Comparison of ENCODE assay signal across 11 cellular contexts in the genomic region with DNA sequence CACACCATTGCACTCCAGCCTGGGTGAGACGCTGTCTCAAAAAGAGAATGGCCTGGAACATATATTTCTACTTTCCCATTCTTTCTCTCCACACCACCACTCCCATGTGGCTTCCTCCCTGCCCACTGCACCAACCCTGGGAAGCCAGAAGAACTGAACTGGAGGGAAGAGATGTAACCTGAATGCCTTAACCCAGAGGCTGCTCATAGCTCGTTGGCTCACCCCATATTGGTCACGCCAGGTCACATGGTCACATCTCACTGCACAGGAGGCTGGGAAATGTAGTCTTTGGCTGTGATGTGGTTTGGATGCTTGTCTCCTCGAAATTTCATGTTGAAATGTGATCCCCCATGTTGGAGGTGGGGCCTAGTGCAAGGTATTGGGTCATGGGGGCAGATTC. TPM values are rescaled to one million over a fixed set of nuclear protein-coding genes. Genes with fewer than 3 reads are reported as not detected.
DNase-seq lines count a peak whose midpoint lies in the region; ATAC-seq and TF ChIP-seq lines count a peak whose summit lies in the region.
"Had no signal": no experiment of that assay in that cellular context is flagged by ENCODE, and none has a peak within 500 bp of the region (broad histone marks: within the 10 kb centered on the region; RNA-seq: fewer than 3 reads in every experiment).

No MANE protein-coding gene starts in this region.

- H3K9me3 Mint-ChIP-seq in CD4-positive, alpha-beta T cell, result no peaks in the 10 kb centered on the region
- H3K9me3 Mint-ChIP-seq in GM23338 (no peaks in the 10 kb centered on the region; the same call in 1 of the 3 replicates), Calu3 (ENCODE audit: low read depth, unreplicated experiment) (peaks cover 3% of the 10 kb centered on the region)
- H3K9me3 Mint-ChIP-seq: effector memory CD8-positive, alpha-beta T cell had no signal

- no peak for TF ChIP-seq CTCF in CD4-positive, alpha-beta T cell (IDR thresholded peaks at IDR 0.05)
- TF ChIP-seq CTCF in GM23338 (conservative IDR thresholded peaks at IDR 0.05; ENCODE audit: low read depth in 2 of 2) (no peak), Calu3 (IDR thresholded peaks at IDR 0.05; ENCODE audit: unreplicated experiment) (no peak)

- H3K4me3 ChIP-seq in GM23338, result no peak overlapping the region
- H3K4me3 ChIP-seq: SK-N-MC had no signal

- no peaks in the 10 kb centered on the region for H3K27me3 Mint-ChIP-seq in CD4-positive, alpha-beta T cell
- H3K27me3 Mint-ChIP-seq in GM23338 (ENCODE audit: insufficient read depth, low read depth, poor library complexity) (peaks cover 13% of the 10 kb centered on the region), Calu3 (ENCODE audit: unreplicated experiment) (peaks cover 61% of the 10 kb centered on the region)

- H3K9me3 ChIP-seq in CD4-positive, alpha-beta T cell (ENCODE audit: control insufficient read depth, low read length), result no peaks in the 10 kb centered on the region

- no peak overlapping the region for H3K4me2 ChIP-seq in GM23338

- H3K27ac ChIP-seq in CD4-positive, alpha-beta T cell (ENCODE audit: low read depth, low read length), result no peak overlapping the region
- no peak overlapping the region for H3K27ac ChIP-seq in GM23338 (ENCODE audit: low read depth)
- H3K27ac ChIP-seq: SK-N-MC had no signal

- H3K27ac Mint-ChIP-seq in CD4-positive, alpha-beta T cell, result no peak overlapping the region
- H3K27ac Mint-ChIP-seq in GM23338 (no peak overlapping the region), Calu3 (ENCODE audit: unreplicated experiment) (no peak overlapping the region)
- H3K27ac Mint-ChIP-seq: effector memory CD8-positive, alpha-beta T cell had no signal

- H3K4me3 Mint-ChIP-seq in CD4-positive, alpha-beta T cell, result no peak overlapping the region
- no peak overlapping the region for H3K4me3 Mint-ChIP-seq in GM23338
- H3K4me3 Mint-ChIP-seq in Calu3 (ENCODE audit: low read depth, unreplicated experiment), result no peak overlapping the region
- H3K4me3 Mint-ChIP-seq: effector memory CD8-positive, alpha-beta T cell had no signal

- POLR2A ChIA-PET in CD4-positive, alpha-beta T cell (lab: Charles Lee), result no interaction called here

- no peaks in the 10 kb centered on the region for H3K79me2 ChIP-seq in GM23338 (replicated peaks; ENCODE audit: insufficient read depth)

- H3K36me3 Mint-ChIP-seq in CD4-positive, alpha-beta T cell (ENCODE audit: low read depth), result no peaks in the 10 kb centered on the region
- H3K36me3 Mint-ChIP-seq in GM23338 (ENCODE audit: low read depth) (no peaks in the 10 kb centered on the region), Calu3 (ENCODE audit: insufficient read depth, unreplicated experiment) (no peaks in the 10 kb centered on the region)

- CTCF ChIA-PET in CD4-positive, alpha-beta T cell (lab: Charles Lee), result no interaction called here
- CTCF ChIA-PET in Calu3 (lab: Charles Lee), result no interaction called here

- no peak for DNase-seq in CD4-positive, alpha-beta T cell
- DNase-seq in GM23338 (ENCODE audit: low spot score) (peak; percentile 75), RPMI7951 (ENCODE audit: low read depth) (peak; percentile 33), iPS DF 19.7 (ENCODE audit: low read depth, low spot score) (peak; percentile 75), Calu3 (no peak), superior temporal gyrus (ENCODE audit: extremely low spot score) (no peak), sciatic nerve (ENCODE audit: low spot score) (no peak)
- DNase-seq in activated CD8-positive, alpha-beta memory T cell treated with anti-CD3 and anti-CD28 coated beads, Interleukin-2, amount 50 U/mL, for 48 hours, result no peak
- DNase-seq: COR-L47; effector memory CD8-positive, alpha-beta T cell had no signal

- no peaks in the 10 kb centered on the region for H3K4me1 ChIP-seq in GM23338 (ENCODE audit: insufficient read depth)

- H3K27me3 ChIP-seq in CD4-positive, alpha-beta T cell (ENCODE audit: control insufficient read depth, insufficient read depth, low read length), result no peaks in the 10 kb centered on the region
- no peaks in the 10 kb centered on the region for H3K27me3 ChIP-seq in GM23338 (ENCODE audit: insufficient read depth)

- no TSS peak for BruUV-seq in Calu3 (replicated peaks; lab: Mats Ljungman, UMichigan)

- intact Hi-C loops in CD4-positive, alpha-beta T cell (cut with DNase I, micrococcal nuclease), result no loop called here
- intact Hi-C loops in Calu3 (cut with micrococcal nuclease; ENCODE audit: unreplicated experiment), result no loop called here
- intact Hi-C loops in sciatic nerve (cut with DNase I), result no loop called here

- no peaks in the 10 kb centered on the region for H3K36me3 ChIP-seq in GM23338 (ENCODE audit: insufficient read depth)

- H3K4me1 Mint-ChIP-seq in CD4-positive, alpha-beta T cell (ENCODE audit: low read depth), result no peaks in the 10 kb centered on the region
- H3K4me1 Mint-ChIP-seq in GM23338, result peaks cover 17% of the 10 kb centered on the region
- H3K4me1 Mint-ChIP-seq in Calu3 (ENCODE audit: low read depth, unreplicated experiment), result no peaks in the 10 kb centered on the region

- peaks cover 11% of the 10 kb centered on the region; the same call in 1 of the 2 replicates for H3K9me2 ChIP-seq in GM23338 (ENCODE audit: insufficient read depth)

- H4K20me1 ChIP-seq in GM23338 (replicated peaks; ENCODE audit: insufficient read depth), result no peaks in the 10 kb centered on the region

- no peaks in the 10 kb centered on the region for H3F3A ChIP-seq in GM23338 (replicated peaks; ENCODE audit: low read depth)

- H2AFZ ChIP-seq in GM23338, result no peak overlapping the region

- peak; percentile 46 for ATAC-seq in CD4-positive, alpha-beta T cell (ENCODE audit: poor library complexity)
- ATAC-seq in GM23338 (peak; percentile 97), sciatic nerve (no peak)
- ATAC-seq: effector memory CD8-positive, alpha-beta T cell had no signal

TF ChIP-seq in GM23338, 12 proteins besides CTCF, POLR2A, EP300 and RAD21:
- TF ChIP-seq, protein P1, sequence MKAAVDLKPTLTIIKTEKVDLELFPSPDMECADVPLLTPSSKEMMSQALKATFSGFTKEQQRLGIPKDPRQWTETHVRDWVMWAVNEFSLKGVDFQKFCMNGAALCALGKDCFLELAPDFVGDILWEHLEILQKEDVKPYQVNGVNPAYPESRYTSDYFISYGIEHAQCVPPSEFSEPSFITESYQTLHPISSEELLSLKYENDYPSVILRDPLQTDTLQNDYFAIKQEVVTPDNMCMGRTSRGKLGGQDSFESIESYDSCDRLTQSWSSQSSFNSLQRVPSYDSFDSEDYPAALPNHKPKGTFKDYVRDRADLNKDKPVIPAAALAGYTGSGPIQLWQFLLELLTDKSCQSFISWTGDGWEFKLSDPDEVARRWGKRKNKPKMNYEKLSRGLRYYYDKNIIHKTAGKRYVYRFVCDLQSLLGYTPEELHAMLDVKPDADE (IDR thresholded peaks at IDR 0.05), result 0 out of 2 replicates have a peak, but pooled peaks have one; percentile 38
- no peak for TF ChIP-seq POLR2AphosphoS5 (IDR thresholded peaks at IDR 0.05; ENCODE audit: low read depth)

RNA-seq across cellular contexts. Expression of a gene that starts 5.9 kb away (rescaled TPM):
- total RNA-seq in CD4-positive, alpha-beta T cell, result under 1 TPM in 1 of 2 experiments, not detected in 1; 0.14 TPM
- 0.59 and 1.5 TPM in 2 replicates for total RNA-seq in GM23338 (2014; rRNA removed; shearing (Covaris generic))
- 2.0 and 2.2 TPM in 2 replicates for polyA plus RNA-seq in GM23338 (2016; fragmentation: Nextera tagmentation; extraction: Ambion mirVana)
- 0.12 and 0.59 TPM in 2 replicates for total RNA-seq in RPMI7951 (2014; rRNA removed; shearing (Covaris generic))
- total RNA-seq in Calu3 (2022), result 0.19 and 0.61 TPM in 2 replicates
- total RNA-seq in sciatic nerve, result 0.40 TPM

Comparison
In these comparisons a context has a peak if more than half of its experiments do, and no peak if none do; other contexts are left out.
1. DNase-seq: peak in GM23338 (single experiment), RPMI7951 (single experiment) and iPS DF 19.7 (single experiment); none in CD4-positive, alpha-beta T cell (0 of 10), Calu3 (single experiment), superior temporal gyrus (single experiment), activated CD8-positive, alpha-beta memory T cell treated with anti-CD3 and anti-CD28 coated beads, Interleukin-2, amount 50 U/mL, for 48 hours (single experiment) and sciatic nerve (single experiment).